In genomic region chr17:52147872-52148271, GRCh38 we compare ENCODE assay signal across 15 cellular contexts. TPM values are rescaled to one million over a fixed set of nuclear protein-coding genes. Genes with fewer than 3 reads are reported as not detected.
DNase-seq lines count a peak whose midpoint lies in the region; ATAC-seq and TF ChIP-seq lines count a peak whose summit lies in the region.
"Had no signal": no experiment of that assay in that cellular context is flagged by ENCODE, and none has a peak within 500 bp of the region (broad histone marks: within the 10 kb centered on the region; RNA-seq: fewer than 3 reads in every experiment).

No MANE protein-coding gene starts in this region.

- POLR2A ChIA-PET in PC-9 (lab: Charles Lee; ENCODE audit: unreplicated experiment), result no interaction called here

- H3K9me3 ChIP-seq in transverse colon (no peaks in the 10 kb centered on the region), PC-9 (ENCODE audit: insufficient read depth, low read depth) (no peaks in the 10 kb centered on the region)
- H3K9me3 ChIP-seq: vagina had no signal

- TF ChIP-seq EP300 in transverse colon (IDR thresholded peaks at IDR 0.05; ENCODE audit: low read depth), result no peak

- H3K9me3 Mint-ChIP-seq in chondrocyte (ENCODE audit: low read depth), result no peaks in the 10 kb centered on the region
- H3K9me3 Mint-ChIP-seq: naive thymus-derived CD8-positive, alpha-beta T cell had no signal

- H3K4me1 ChIP-seq in transverse colon (no peaks in the 10 kb centered on the region), PC-9 (replicated peaks; ENCODE audit: insufficient read depth) (no peaks in the 10 kb centered on the region)
- H3K4me1 ChIP-seq: vagina had no signal

- no peaks in the 10 kb centered on the region for H3F3A ChIP-seq in PC-9 (ENCODE audit: insufficient read depth, low read depth)

- in situ Hi-C loops in astrocyte of the spinal cord (cut with HindIII; ENCODE audit: low sequenced_read_pairs) (no loop called here), transverse colon (cut with MboI; ENCODE audit: low pct_ligation_motif_present in 1 of 4, low pct_unique_long_range_greater_than_20kb in 1 of 4, low sequenced_read_pairs in 3 of 4) (no loop called here)

- H3K27me3 Mint-ChIP-seq in chondrocyte (ENCODE audit: low read depth), result peaks cover 7% of the 10 kb centered on the region

- H3K27ac Mint-ChIP-seq in chondrocyte (ENCODE audit: unreplicated experiment), result no peak overlapping the region
- H3K27ac Mint-ChIP-seq: naive thymus-derived CD8-positive, alpha-beta T cell had no signal

- CTCF ChIA-PET in PC-9 (lab: Charles Lee), result no interaction called here

- H3K36me3 ChIP-seq in transverse colon (no peaks in the 10 kb centered on the region), PC-9 (ENCODE audit: low read depth) (no peaks in the 10 kb centered on the region)
- H3K36me3 ChIP-seq: vagina had no signal

- no peaks in the 10 kb centered on the region for H3K9me2 ChIP-seq in PC-9 (ENCODE audit: insufficient read depth)

- no peak overlapping the region for H3K27ac ChIP-seq in transverse colon
- H3K27ac ChIP-seq in PC-9, result no peak overlapping the region
- H3K27ac ChIP-seq: hepatocyte, vagina had no signal

- peaks cover 9% of the 10 kb centered on the region for H3K4me1 Mint-ChIP-seq in chondrocyte (ENCODE audit: low read depth)
- H3K4me1 Mint-ChIP-seq: naive thymus-derived CD8-positive, alpha-beta T cell had no signal

- H3K4me3 ChIP-seq in astrocyte of the spinal cord (ENCODE audit: low read depth, low read length), result no peak overlapping the region
- H3K4me3 ChIP-seq in transverse colon, result no peak overlapping the region
- H3K4me3 ChIP-seq in PC-9, result no peak overlapping the region
- H3K4me3 ChIP-seq: hepatocyte, vagina had no signal

- ATAC-seq in GM18511 (IDR thresholded peaks at IDR 0.05; ENCODE audit: unreplicated experiment) (peak; percentile 83), GM21423 (IDR thresholded peaks at IDR 0.05; ENCODE audit: unreplicated experiment) (peak; percentile 74)
- ATAC-seq: naive thymus-derived CD8-positive, alpha-beta T cell had no signal

- H3K79me2 ChIP-seq in PC-9 (ENCODE audit: low read depth), result no peaks in the 10 kb centered on the region
- H3K79me2 ChIP-seq: hepatocyte had no signal

- TF ChIP-seq CTCF in astrocyte of the spinal cord (IDR thresholded peaks at IDR 0.05; ENCODE audit: low read depth, low read length) (no peak), chondrocyte (IDR thresholded peaks at IDR 0.05) (no peak), transverse colon (IDR thresholded peaks at IDR 0.05) (no peak), PC-9 (conservative IDR thresholded peaks at IDR 0.05) (no peak)

- no peak overlapping the region for H3K4me2 ChIP-seq in PC-9
- H3K4me2 ChIP-seq: hepatocyte had no signal

- no peak for TF ChIP-seq POLR2A in transverse colon (IDR thresholded peaks at IDR 0.05)

- H3K4me3 Mint-ChIP-seq in chondrocyte (ENCODE audit: unreplicated experiment), result no peak overlapping the region
- H3K4me3 Mint-ChIP-seq: naive thymus-derived CD8-positive, alpha-beta T cell had no signal

- no peaks in the 10 kb centered on the region for H3K36me3 Mint-ChIP-seq in chondrocyte (ENCODE audit: low read depth)
- H3K36me3 Mint-ChIP-seq: naive thymus-derived CD8-positive, alpha-beta T cell had no signal

- intact Hi-C loops in transverse colon (cut with DNase I; ENCODE audit: low total_unique reads) (no loop called here), PC-9 (cut with micrococcal nuclease; ENCODE audit: unreplicated experiment) (no loop called here)

- H4K20me1 ChIP-seq in PC-9 (ENCODE audit: insufficient read depth), result peaks cover 5% of the 10 kb centered on the region; the same call in 1 of the 2 replicates

- peak; percentile 71 for DNase-seq in HT1080 (ENCODE audit: low read depth)
- DNase-seq in astrocyte of the spinal cord (ENCODE audit: low read depth, low spot score), result peak; percentile 64
- no peak for DNase-seq in chondrocyte (ENCODE audit: low spot score)
- no peak for DNase-seq in transverse colon
- DNase-seq in stimulated activated CD4-positive, alpha-beta T cell treated with anti-CD3 and anti-CD28 coated beads, Interleukin-2, amount 100 ng/mL, for 48 hours, result no peak
- no peak for DNase-seq in PC-9
- DNase-seq: activated CD4-positive, alpha-beta T cell treated with anti-CD3 and anti-CD28 coated beads for 1 hour; central memory CD4-positive, alpha-beta T cell; EL; IMR-90; naive thymus-derived CD8-positive, alpha-beta T cell had no signal

- H2AFZ ChIP-seq in PC-9, result no peak overlapping the region
- H2AFZ ChIP-seq: hepatocyte had no signal

- no TSS peak for BruUV-seq in PC-9 (replicated peaks; lab: Mats Ljungman, UMichigan)

- H3K27me3 ChIP-seq in transverse colon, result no peaks in the 10 kb centered on the region
- no peaks in the 10 kb centered on the region for H3K27me3 ChIP-seq in PC-9 (ENCODE audit: insufficient read depth, low read depth)
- H3K27me3 ChIP-seq: vagina had no signal

RNA-seq across cellular contexts. Expression of gene CA10, which starts 10.6 kb away (rescaled TPM):
- not detected in 2 replicates for total RNA-seq in HT1080 (2014; rRNA removed; shearing (Covaris generic))
- not detected in 2 replicates for polyA plus RNA-seq in HT1080 (2015; cell fraction: cytosol; rRNA removed)
- not detected in 2 replicates for polyA plus RNA-seq in HT1080 (2015; cell fraction: nucleus; rRNA removed)
- total RNA-seq in chondrocyte (not detected in 3 replicates), transverse colon (1 to 10 TPM in 2 of 4 donors, under 1 TPM in 1, not detected in 1; 0.96 to 4.1 (median 1.1) TPM), PC-9 (2021) (not detected in 2 replicates)
- total RNA-seq: IMR-90; naive thymus-derived CD8-positive, alpha-beta T cell had no signal
- polyA plus RNA-seq: hepatocyte; IMR-90; naive thymus-derived CD8-positive, alpha-beta T cell had no signal

Comparison
In these comparisons a context has a peak if more than half of its experiments do, and no peak if none do; other contexts are left out.
1. DNase-seq: peak in HT1080 (single experiment) and astrocyte of the spinal cord (single experiment); none in chondrocyte (single experiment), transverse colon (single experiment), stimulated activated CD4-positive, alpha-beta T cell treated with anti-CD3 and anti-CD28 coated beads, Interleukin-2, amount 100 ng/mL, for 48 hours (0 of 2) and PC-9 (0 of 2).